2 cellular contexts compared by ENCODE assay signal in the genomic region with DNA sequence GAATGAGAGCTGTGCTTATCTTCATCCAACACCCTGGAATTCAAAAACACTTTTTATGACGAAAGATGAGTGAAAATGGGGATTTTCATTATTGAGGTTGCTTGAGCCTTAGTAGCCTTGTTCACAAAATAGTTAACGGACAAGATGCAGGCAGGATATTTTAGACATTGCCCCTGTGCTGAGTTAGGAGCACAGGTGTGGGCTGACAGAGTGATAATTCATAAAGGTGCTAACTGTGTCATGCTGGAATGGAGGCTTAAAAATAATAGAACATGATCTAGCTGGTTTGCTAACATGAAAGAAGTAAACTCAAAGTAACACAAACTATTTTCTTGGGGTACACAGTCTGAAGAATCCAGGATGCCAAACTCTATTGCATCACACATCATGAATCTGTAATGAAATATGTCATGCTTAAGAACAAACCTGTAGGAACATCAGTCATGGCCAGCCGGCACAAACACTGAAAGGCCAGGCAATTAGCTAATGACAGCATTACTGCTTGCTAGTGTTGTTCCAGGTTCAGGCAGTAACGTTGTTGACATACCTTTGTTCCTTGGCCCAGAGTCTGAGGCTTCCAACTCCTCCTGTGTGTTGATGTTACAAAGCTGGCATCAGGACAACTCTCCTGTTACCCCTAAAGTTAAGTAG.
TF ChIP-seq lines count a peak whose summit lies in the region.

No MANE protein-coding gene starts in this region.

TF ChIP-seq in K562, 482 proteins besides CTCF, POLR2A, EP300 and RAD21:
- TF ChIP-seq, protein P1, sequence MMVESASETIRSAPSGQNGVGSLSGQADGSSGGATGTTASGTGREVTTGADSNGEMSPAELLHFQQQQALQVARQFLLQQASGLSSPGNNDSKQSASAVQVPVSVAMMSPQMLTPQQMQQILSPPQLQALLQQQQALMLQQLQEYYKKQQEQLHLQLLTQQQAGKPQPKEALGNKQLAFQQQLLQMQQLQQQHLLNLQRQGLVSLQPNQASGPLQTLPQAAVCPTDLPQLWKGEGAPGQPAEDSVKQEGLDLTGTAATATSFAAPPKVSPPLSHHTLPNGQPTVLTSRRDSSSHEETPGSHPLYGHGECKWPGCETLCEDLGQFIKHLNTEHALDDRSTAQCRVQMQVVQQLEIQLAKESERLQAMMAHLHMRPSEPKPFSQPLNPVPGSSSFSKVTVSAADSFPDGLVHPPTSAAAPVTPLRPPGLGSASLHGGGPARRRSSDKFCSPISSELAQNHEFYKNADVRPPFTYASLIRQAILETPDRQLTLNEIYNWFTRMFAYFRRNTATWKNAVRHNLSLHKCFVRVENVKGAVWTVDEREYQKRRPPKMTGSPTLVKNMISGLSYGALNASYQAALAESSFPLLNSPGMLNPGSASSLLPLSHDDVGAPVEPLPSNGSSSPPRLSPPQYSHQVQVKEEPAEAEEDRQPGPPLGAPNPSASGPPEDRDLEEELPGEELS (CRISPR knock-in tag; IDR thresholded peaks at IDR 0.05; ENCODE audit: borderline replicate concordance), result no peak
- TF ChIP-seq, protein P2, sequence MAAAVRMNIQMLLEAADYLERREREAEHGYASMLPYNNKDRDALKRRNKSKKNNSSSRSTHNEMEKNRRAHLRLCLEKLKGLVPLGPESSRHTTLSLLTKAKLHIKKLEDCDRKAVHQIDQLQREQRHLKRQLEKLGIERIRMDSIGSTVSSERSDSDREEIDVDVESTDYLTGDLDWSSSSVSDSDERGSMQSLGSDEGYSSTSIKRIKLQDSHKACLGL (CRISPR knock-in tag; IDR thresholded peaks at IDR 0.05; ENCODE audit: borderline replicate concordance, poor library complexity, severe bottlenecking), result no peak
- 0 out of 2 replicates have a peak, but pooled peaks have one; percentile 8 for TF ChIP-seq CEBPB (tag; IDR thresholded peaks at IDR 0.05)
- no peak for TF ChIP-seq FOXM1 (IDR thresholded peaks at IDR 0.05; ENCODE audit: low read depth)
- no peak for TF ChIP-seq FOXM1 (CRISPR knock-in tag; IDR thresholded peaks at IDR 0.05; ENCODE audit: low read depth)
- no peak for TF ChIP-seq HMGN3 (IDR thresholded peaks at IDR 0.05; ENCODE audit: borderline replicate concordance, extremely low read depth, insufficient read length, low read depth, low read length)

TF ChIP-seq in SK-N-SH, 30 proteins besides CTCF, POLR2A, EP300 and RAD21 (continued from another document):
- TF ChIP-seq, protein P3, sequence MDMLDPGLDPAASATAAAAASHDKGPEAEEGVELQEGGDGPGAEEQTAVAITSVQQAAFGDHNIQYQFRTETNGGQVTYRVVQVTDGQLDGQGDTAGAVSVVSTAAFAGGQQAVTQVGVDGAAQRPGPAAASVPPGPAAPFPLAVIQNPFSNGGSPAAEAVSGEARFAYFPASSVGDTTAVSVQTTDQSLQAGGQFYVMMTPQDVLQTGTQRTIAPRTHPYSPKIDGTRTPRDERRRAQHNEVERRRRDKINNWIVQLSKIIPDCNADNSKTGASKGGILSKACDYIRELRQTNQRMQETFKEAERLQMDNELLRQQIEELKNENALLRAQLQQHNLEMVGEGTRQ (IDR thresholded peaks at IDR 0.05; ENCODE audit: borderline replicate concordance, low read depth, low read length), result no peak
- TF ChIP-seq ELF1 (IDR thresholded peaks at IDR 0.05) (no peak), MXI1 (IDR thresholded peaks at IDR 0.05; ENCODE audit: low read depth, low read length) (no peak), TCF12 (IDR thresholded peaks at IDR 0.05) (no peak), RFX5 (IDR thresholded peaks at IDR 0.05; ENCODE audit: low read length) (no peak), NRF1 (IDR thresholded peaks at IDR 0.05; ENCODE audit: low read depth, low read length) (no peak), SIN3A (IDR thresholded peaks at IDR 0.05; ENCODE audit: borderline replicate concordance, low read depth, low read length) (no peak), MEF2A (IDR thresholded peaks at IDR 0.05; ENCODE audit: borderline replicate concordance, low read depth) (no peak)
TF ChIP-seq in SK-N-SH: peak in this region for 0.
